ENCODE assay signal across 1 cellular context in the genomic region with DNA sequence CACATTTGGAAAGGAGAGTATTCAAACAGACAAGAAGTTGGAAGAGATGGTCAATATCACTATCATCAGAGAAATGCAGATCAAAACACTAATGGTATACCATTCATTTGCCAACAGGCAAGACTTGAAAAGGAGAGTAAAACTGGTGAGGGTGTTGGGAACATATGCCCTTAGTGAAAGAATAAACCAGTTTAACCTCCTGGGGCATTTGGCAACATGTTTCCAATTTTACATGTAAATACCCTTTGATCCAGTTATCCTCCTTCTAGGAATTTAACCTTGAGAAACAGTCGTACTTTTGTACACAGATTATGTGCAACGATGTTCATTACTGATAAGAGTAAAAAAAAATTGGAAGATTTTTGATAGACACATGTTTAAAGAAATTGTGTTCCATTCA.
TF ChIP-seq lines count a peak whose summit lies in the region.

No MANE protein-coding gene starts in this region.

TF ChIP-seq in HepG2, 621 proteins besides CTCF, POLR2A, EP300 and RAD21 (continued from another document):
- TF ChIP-seq, protein P1, sequence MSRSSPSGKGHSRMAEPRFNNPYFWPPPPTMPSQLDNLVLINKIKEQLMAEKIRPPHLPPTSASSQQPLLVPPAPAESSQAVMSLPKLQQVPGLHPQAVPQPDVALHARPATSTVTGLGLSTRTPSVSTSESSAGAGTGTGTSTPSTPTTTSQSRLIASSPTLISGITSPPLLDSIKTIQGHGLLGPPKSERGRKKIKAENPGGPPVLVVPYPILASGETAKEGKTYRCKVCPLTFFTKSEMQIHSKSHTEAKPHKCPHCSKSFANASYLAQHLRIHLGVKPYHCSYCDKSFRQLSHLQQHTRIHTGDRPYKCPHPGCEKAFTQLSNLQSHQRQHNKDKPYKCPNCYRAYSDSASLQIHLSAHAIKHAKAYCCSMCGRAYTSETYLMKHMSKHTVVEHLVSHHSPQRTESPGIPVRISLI (CRISPR knock-in tag; IDR thresholded peaks at IDR 0.05; ENCODE audit: borderline replicate concordance), result peak; percentile 84; the same call in 1 of the 2 replicates
- TF ChIP-seq LCORL (IDR thresholded peaks at IDR 0.05) (no peak), LCORL (CRISPR knock-in tag; IDR thresholded peaks at IDR 0.05) (peak; percentile 54; the same call in 1 of the 2 replicates), MIER3 (CRISPR knock-in tag; IDR thresholded peaks at IDR 0.05; ENCODE audit: borderline replicate concordance) (peak; percentile 69; the same call in 1 of the 2 replicates), POGZ (CRISPR knock-in tag; IDR thresholded peaks at IDR 0.05) (0 out of 2 replicates have a peak, but pooled peaks have one; percentile 21), HIVEP1 (CRISPR knock-in tag; IDR thresholded peaks at IDR 0.05) (no peak), RFXANK (CRISPR knock-in tag; IDR thresholded peaks at IDR 0.05) (0 out of 2 replicates have a peak, but pooled peaks have one; percentile 33), ZFP36 (IDR thresholded peaks at IDR 0.05; ENCODE audit: borderline replicate concordance, low read depth, low read length, partially characterized antibody) (no peak), ZNF354B (CRISPR knock-in tag; IDR thresholded peaks at IDR 0.05) (no peak), SMAD9 (CRISPR knock-in tag; IDR thresholded peaks at IDR 0.05) (no peak), SOX6 (IDR thresholded peaks at IDR 0.05) (no peak), SOX6 (CRISPR knock-in tag; IDR thresholded peaks at IDR 0.05) (peak; percentile 68; the same call in 1 of the 2 replicates), SOX13 (IDR thresholded peaks at IDR 0.05) (no peak), SOX13 (CRISPR knock-in tag; conservative IDR thresholded peaks at IDR 0.05 in 1 of 2, IDR thresholded peaks at IDR 0.05 in 1 of 2) (peak in 1 of 2 experiments; percentile 82; a peak in 2 of 4 replicates), ZNF644 (CRISPR knock-in tag; IDR thresholded peaks at IDR 0.05; ENCODE audit: low read depth) (peak; percentile 55; the same call in 1 of the 2 replicates), NCOR1 (IDR thresholded peaks at IDR 0.05; ENCODE audit: borderline replicate concordance, low read length) (peak; percentile 83; the same call in 1 of the 2 replicates), ZNF614 (CRISPR knock-in tag; IDR thresholded peaks at IDR 0.05; ENCODE audit: borderline replicate concordance) (peak; percentile 4; the same call in 1 of the 2 replicates), PTBP1 (IDR thresholded peaks at IDR 0.05; ENCODE audit: low read depth, low read length, poor library complexity, severe bottlenecking) (no peak), FLYWCH1 (CRISPR knock-in tag; IDR thresholded peaks at IDR 0.05) (peak; percentile 57; the same call in 1 of the 2 replicates)
- TF ChIP-seq, protein P2, sequence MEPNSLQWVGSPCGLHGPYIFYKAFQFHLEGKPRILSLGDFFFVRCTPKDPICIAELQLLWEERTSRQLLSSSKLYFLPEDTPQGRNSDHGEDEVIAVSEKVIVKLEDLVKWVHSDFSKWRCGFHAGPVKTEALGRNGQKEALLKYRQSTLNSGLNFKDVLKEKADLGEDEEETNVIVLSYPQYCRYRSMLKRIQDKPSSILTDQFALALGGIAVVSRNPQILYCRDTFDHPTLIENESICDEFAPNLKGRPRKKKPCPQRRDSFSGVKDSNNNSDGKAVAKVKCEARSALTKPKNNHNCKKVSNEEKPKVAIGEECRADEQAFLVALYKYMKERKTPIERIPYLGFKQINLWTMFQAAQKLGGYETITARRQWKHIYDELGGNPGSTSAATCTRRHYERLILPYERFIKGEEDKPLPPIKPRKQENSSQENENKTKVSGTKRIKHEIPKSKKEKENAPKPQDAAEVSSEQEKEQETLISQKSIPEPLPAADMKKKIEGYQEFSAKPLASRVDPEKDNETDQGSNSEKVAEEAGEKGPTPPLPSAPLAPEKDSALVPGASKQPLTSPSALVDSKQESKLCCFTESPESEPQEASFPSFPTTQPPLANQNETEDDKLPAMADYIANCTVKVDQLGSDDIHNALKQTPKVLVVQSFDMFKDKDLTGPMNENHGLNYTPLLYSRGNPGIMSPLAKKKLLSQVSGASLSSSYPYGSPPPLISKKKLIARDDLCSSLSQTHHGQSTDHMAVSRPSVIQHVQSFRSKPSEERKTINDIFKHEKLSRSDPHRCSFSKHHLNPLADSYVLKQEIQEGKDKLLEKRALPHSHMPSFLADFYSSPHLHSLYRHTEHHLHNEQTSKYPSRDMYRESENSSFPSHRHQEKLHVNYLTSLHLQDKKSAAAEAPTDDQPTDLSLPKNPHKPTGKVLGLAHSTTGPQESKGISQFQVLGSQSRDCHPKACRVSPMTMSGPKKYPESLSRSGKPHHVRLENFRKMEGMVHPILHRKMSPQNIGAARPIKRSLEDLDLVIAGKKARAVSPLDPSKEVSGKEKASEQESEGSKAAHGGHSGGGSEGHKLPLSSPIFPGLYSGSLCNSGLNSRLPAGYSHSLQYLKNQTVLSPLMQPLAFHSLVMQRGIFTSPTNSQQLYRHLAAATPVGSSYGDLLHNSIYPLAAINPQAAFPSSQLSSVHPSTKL (CRISPR knock-in tag; IDR thresholded peaks at IDR 0.05), result peak; percentile 93
- TF ChIP-seq, protein P3, sequence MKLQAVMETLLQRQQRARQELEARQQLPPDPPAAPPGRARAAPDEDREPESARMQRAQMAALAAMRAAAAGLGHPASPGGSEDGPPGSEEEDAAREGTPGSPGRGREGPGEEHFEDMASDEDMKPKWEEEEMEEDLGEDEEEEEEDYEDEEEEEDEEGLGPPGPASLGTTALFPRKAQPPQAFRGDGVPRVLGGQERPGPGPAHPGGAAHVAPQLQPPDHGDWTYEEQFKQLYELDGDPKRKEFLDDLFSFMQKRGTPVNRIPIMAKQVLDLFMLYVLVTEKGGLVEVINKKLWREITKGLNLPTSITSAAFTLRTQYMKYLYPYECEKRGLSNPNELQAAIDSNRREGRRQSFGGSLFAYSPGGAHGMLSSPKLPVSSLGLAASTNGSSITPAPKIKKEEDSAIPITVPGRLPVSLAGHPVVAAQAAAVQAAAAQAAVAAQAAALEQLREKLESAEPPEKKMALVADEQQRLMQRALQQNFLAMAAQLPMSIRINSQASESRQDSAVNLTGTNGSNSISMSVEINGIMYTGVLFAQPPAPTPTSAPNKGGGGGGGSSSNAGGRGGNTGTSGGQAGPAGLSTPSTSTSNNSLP (IDR thresholded peaks at IDR 0.05; ENCODE audit: low read depth, low read length), result peak; percentile 75
- TF ChIP-seq, protein P4, sequence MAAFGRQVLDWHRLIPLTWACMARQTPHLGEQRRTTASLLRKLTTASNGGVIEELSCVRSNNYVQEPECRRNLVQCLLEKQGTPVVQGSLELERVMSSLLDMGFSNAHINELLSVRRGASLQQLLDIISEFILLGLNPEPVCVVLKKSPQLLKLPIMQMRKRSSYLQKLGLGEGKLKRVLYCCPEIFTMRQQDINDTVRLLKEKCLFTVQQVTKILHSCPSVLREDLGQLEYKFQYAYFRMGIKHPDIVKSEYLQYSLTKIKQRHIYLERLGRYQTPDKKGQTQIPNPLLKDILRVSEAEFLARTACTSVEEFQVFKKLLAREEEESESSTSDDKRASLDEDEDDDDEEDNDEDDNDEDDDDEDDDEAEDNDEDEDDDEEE (CRISPR knock-in tag; IDR thresholded peaks at IDR 0.05), result no peak
